Comparison of ENCODE assay signal across 9 cellular contexts in the genomic region with DNA sequence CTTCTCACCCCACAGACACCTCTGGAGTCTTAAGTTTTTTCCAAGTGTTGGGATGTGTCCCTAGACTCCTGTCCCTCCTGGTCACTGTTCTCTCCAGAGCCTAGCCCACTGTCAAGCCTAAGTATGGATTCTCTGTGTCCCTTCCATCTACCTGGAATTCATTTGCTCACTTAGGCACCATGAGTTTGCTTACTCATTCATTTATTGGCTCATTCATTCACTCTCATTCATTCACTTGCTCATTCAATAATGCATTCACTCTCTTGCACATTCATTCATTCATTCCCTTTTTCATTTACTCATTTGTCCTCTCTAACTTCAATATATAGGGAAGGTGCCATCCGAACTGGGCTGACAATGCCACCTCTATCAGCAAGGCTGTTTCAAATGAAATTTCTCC. TPM values are rescaled to one million over a fixed set of nuclear protein-coding genes. Genes with fewer than 3 reads are reported as not detected.
DNase-seq lines count a peak whose midpoint lies in the region; TF ChIP-seq lines count a peak whose summit lies in the region.
"Had no signal": no experiment of that assay in that cellular context is flagged by ENCODE, and none has a peak within 500 bp of the region (broad histone marks: within the 10 kb centered on the region; RNA-seq: fewer than 3 reads in every experiment).

No MANE protein-coding gene starts in this region.

- H3K9me3 ChIP-seq in PC-9 (ENCODE audit: insufficient read depth, low read depth) = no peaks in the 10 kb centered on the region
- H3K9me3 ChIP-seq in skeletal muscle satellite cell (replicated peaks; ENCODE audit: low read length) = no peaks in the 10 kb centered on the region

- no peak for DNase-seq in PC-9
- DNase-seq in fibroblast of mammary gland (ENCODE audit: low read depth) = peak; percentile 55
- DNase-seq in NCI-H345 treated with DMSO at 0.1 percent for 48 hours (lab: John Stamatoyannopoulos, UW; ENCODE audit: unreplicated experiment) = no peak
- DNase-seq in NOMO-1 treated with dmso at 0.1 percent for 144 hours (lab: John Stamatoyannopoulos, UW; ENCODE audit: unreplicated experiment) = no peak
- no peak for DNase-seq in NCI-H1436 (lab: John Stamatoyannopoulos, UW)
- DNase-seq: activated CD4-positive, CD25-positive, alpha-beta regulatory T cell treated with anti-CD3 and anti-CD28 coated beads, Interleukin-2, amount 50 U/mL, for 72 hours; DMS153 had no signal

- H3K4me2 ChIP-seq in PC-9 = peak overlapping the region; percentile 84
- H3K4me2 ChIP-seq in skeletal muscle satellite cell (ENCODE audit: low read length) = peak overlapping the region; percentile 94

- H4K20me1 ChIP-seq in PC-9 (ENCODE audit: insufficient read depth) = no peaks in the 10 kb centered on the region

- H3K79me2 ChIP-seq in PC-9 (ENCODE audit: low read depth) = peaks cover 71% of the 10 kb centered on the region

- no peaks in the 10 kb centered on the region for H3K9me2 ChIP-seq in PC-9 (ENCODE audit: insufficient read depth)

- peak overlapping the region; percentile 89 for H3K9ac ChIP-seq in skeletal muscle satellite cell (ENCODE audit: low read depth, low read length)

- no peak for TF ChIP-seq CTCF in PC-9 (conservative IDR thresholded peaks at IDR 0.05)
- no peak for TF ChIP-seq CTCF in fibroblast of mammary gland (conservative IDR thresholded peaks at IDR 0.05; ENCODE audit: control insufficient read depth, insufficient read depth, low read depth, low read length)

- H3F3A ChIP-seq in PC-9 (ENCODE audit: insufficient read depth, low read depth) = peaks cover 55% of the 10 kb centered on the region

- POLR2A ChIA-PET in PC-9 (lab: Charles Lee; ENCODE audit: unreplicated experiment) = interaction anchor here (0.6 to 0.7 kb wide), 2 partner anchors 23 to 45 kb away, joined by 4 to 8 read pairs; a partner anchor contains a TSS

- CTCF ChIA-PET in PC-9 (lab: Charles Lee) = interaction anchor here (0.6 to 2.6 kb wide), 2 partner anchors 16 to 23 kb away, joined by 5 to 19 read pairs; a partner anchor contains a TSS

- H3K4me1 ChIP-seq in PC-9 (replicated peaks; ENCODE audit: insufficient read depth) = peaks cover 74% of the 10 kb centered on the region
- peaks cover 43% of the 10 kb centered on the region for H3K4me1 ChIP-seq in skeletal muscle satellite cell (ENCODE audit: control insufficient read depth, insufficient read depth, low read length)

- H2AFZ ChIP-seq in PC-9 = no peak overlapping the region

- H3K27ac ChIP-seq in PC-9 = peak overlapping the region; percentile 78

- H3K4me3 ChIP-seq in PC-9 (peak overlapping the region; percentile 89), fibroblast of mammary gland (ENCODE audit: control insufficient read depth, low read depth, low read length) (peak overlapping the region; percentile 94), skeletal muscle satellite cell (ENCODE audit: low read length) (peak overlapping the region; percentile 92)

- H3K36me3 ChIP-seq in PC-9 (ENCODE audit: low read depth) (peaks cover 19% of the 10 kb centered on the region), skeletal muscle satellite cell (ENCODE audit: insufficient read depth, low read length) (peaks cover 30% of the 10 kb centered on the region)

- H3K27me3 ChIP-seq in PC-9 (ENCODE audit: insufficient read depth, low read depth) (no peaks in the 10 kb centered on the region), skeletal muscle satellite cell (ENCODE audit: control insufficient read depth, insufficient read depth, low read length) (no peaks in the 10 kb centered on the region)

- no TSS peak for BruUV-seq in PC-9 (replicated peaks; lab: Mats Ljungman, UMichigan)

- intact Hi-C loops in PC-9 (cut with micrococcal nuclease; ENCODE audit: unreplicated experiment) = no loop called here

RNA-seq across cellular contexts. Expression of a gene that starts 1.6 kb away (rescaled TPM):
- total RNA-seq in PC-9 (2021) = 226 and 276 TPM in 2 replicates
- total RNA-seq in skeletal muscle satellite cell (2012; rRNA removed) = 654 and 681 TPM in 2 replicates

RNA-seq across cellular contexts. Expression of a gene that starts 4.8 kb away (rescaled TPM):
- total RNA-seq in PC-9 (2021) = 411 and 486 TPM in 2 replicates
- 0.76 and 0.87 TPM in 2 replicates for total RNA-seq in skeletal muscle satellite cell (2012; rRNA removed)
- total RNA-seq: LHCN-M2 had no signal

RNA-seq across cellular contexts. Expression of a gene that starts 15.9 kb away (rescaled TPM):
- 120 and 144 TPM in 2 replicates for total RNA-seq in PC-9 (2021)
- 109 and 142 TPM in 2 replicates for total RNA-seq in skeletal muscle satellite cell (2012; rRNA removed)

RNA-seq across cellular contexts. Expression of a gene that starts 16.9 kb away (rescaled TPM):
- total RNA-seq in PC-9 (2021) = 0.46 and 1.0 TPM in 2 replicates
- total RNA-seq in skeletal muscle satellite cell (2012; rRNA removed) = not detected in 2 replicates

RNA-seq across cellular contexts. Expression of a gene that starts 22.5 kb away (rescaled TPM):
- total RNA-seq in PC-9 (2021) = 75.1 and 83.9 TPM in 2 replicates
- 30.7 and 33.4 TPM in 2 replicates for total RNA-seq in skeletal muscle satellite cell (2012; rRNA removed)
